ENCODE assay signal across 1 cellular context in the genomic region with DNA sequence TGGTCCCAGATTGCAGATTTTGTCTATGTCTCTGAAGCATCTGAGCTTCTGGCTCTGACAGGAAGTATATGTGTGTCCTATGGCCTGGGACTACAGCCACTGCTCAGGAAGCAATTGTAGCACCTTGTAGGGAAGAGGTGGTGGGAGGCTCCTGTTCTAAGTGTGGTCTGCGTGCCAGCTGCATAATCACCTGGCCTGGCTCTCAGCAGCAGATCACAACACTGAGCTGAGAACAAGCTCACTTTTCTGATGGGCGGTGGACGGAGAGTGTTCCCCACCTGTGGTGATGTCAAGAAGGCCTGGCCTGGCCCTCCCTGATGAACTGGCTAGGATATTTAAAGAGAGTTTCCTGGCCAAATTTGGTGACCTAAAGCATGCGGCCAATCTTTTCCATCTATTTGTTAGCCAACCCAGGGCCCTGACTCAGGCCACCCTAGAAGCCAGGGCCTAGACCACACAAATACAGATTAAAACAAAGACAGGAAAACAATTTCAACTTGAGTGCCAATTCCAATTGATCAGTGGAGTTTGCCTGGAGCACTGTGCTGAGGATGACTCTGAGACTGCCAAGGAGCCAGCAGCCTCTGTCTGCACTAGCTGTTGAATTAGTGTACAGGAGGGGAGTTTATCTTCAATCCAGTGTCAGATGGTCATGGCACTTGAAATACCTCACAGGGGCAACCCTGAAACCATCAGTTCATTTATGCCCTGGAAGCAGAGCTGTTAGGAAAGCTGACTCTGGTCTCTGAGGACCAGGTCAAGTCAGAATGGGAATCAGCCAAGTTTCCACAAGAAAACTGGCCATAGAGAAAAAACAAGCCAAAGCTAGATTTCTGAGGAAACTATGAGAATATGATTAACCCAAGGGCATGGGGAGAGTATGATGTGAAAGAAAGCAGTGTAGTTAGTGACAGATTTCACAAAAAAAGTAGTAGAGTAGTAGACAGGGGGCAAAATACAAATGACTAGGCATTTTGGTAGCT.
TF ChIP-seq lines count a peak whose summit lies in the region.

No MANE protein-coding gene starts in this region.

TF ChIP-seq in IMR-90, 13 proteins besides CTCF, POLR2A, EP300 and RAD21:
- TF ChIP-seq, protein P1, sequence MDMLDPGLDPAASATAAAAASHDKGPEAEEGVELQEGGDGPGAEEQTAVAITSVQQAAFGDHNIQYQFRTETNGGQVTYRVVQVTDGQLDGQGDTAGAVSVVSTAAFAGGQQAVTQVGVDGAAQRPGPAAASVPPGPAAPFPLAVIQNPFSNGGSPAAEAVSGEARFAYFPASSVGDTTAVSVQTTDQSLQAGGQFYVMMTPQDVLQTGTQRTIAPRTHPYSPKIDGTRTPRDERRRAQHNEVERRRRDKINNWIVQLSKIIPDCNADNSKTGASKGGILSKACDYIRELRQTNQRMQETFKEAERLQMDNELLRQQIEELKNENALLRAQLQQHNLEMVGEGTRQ (IDR thresholded peaks at IDR 0.05; ENCODE audit: low read depth, low read length) = no peak
- TF ChIP-seq RCOR1 (IDR thresholded peaks at IDR 0.05; ENCODE audit: insufficient replicate concordance, low read length) = no peak
